In the genomic region with DNA sequence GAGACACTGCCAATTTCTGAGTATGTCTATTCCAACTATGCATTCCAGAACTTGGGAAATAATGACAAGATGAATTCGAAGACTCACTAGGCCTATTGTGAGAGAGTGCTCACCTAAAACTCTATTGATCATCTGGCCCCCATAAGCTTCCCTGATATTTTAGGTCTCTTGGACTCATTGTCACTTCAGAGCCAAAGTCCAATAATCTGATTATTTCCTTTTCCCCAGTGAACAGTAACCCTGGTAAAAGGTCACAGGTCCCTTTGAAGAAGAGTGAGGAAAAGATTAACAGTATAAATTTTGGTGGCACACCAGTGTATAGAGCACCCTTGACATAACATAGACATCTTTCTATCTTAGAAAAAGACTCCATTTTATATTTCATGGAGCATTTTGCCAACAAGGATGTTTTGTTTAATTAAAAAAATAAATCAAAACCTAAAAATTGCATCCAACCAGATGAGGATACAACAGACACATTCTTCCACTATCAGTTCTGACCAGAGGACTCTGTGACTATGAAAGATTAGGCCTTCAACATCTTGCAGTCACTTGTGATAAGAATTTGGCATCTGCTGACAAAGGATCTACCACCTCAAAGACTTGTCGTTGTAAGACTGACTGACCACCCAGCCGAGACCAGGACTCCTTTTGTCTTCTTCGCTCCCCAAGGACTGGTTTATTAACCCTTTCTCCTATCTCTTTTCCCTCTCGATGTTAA, we compare ENCODE assay signal across 23 cellular contexts.
"Had no signal": no experiment of that assay in that cellular context is flagged by ENCODE, and none has a peak within 500 bp of the region (broad histone marks: within the 10 kb centered on the region; RNA-seq: fewer than 3 reads in every experiment).

No MANE protein-coding gene starts in this region.

- H2AFZ ChIP-seq: hepatocyte, neural progenitor cell, parathyroid adenoma had no signal

- H3K36me3 ChIP-seq: gastroesophageal sphincter, neural progenitor cell, right lobe of liver, thoracic aorta, upper lobe of left lung had no signal

- DNase-seq: dorsolateral prefrontal cortex; effector CD4-positive, alpha-beta T cell; foreskin keratinocyte; heart left ventricle; kidney; mesenchymal stem cell; midbrain; naive thymus-derived CD4-positive, alpha-beta T cell; right lobe of liver; small intestine; stimulated activated CD4-positive, alpha-beta T cell treated with anti-CD3 and anti-CD28 coated beads, Interleukin-15, amount 100 ng/mL, for 24 hours; stimulated activated CD4-positive, alpha-beta T cell treated with anti-CD3 and anti-CD28 coated beads, Interleukin-2, amount 100 ng/mL, for 48 hours; stimulated activated naive B cell treated with anti-CD40 and anti-IgM and Interleukin-4, amounts not matched to agents 10 μg/mL and 1 μg/mL and 100 μg/mL, for 72 hours; upper lobe of left lung had no signal

- H3K9ac ChIP-seq: neural progenitor cell, parathyroid adenoma had no signal

- H3K4me2 ChIP-seq: hepatocyte, neural progenitor cell had no signal

- H3K4me3 ChIP-seq: dorsolateral prefrontal cortex, gastroesophageal sphincter, heart left ventricle, hepatocyte, neural progenitor cell, right lobe of liver, thoracic aorta, tibial nerve, upper lobe of left lung had no signal

- H3K27ac ChIP-seq: dorsolateral prefrontal cortex, foreskin keratinocyte, gastroesophageal sphincter, heart left ventricle, hepatocyte, neural progenitor cell, parathyroid adenoma, right lobe of liver, thoracic aorta, tibial nerve, upper lobe of left lung had no signal

- ATAC-seq: esophagus mucosa; foreskin keratinocyte; gastroesophageal sphincter; heart left ventricle; left lobe of liver; naive thymus-derived CD4-positive, alpha-beta T cell; stimulated activated naive B cell treated with anti-CD40 and anti-IgM and Interleukin-4, amounts not matched to agents 10 μg/mL and 1 μg/mL and 100 μg/mL, for 72 hours had no signal

- H3K9me3 ChIP-seq: gastroesophageal sphincter, heart left ventricle, right lobe of liver, thoracic aorta, tibial nerve, upper lobe of left lung had no signal

- FAIRE-seq: kidney, small intestine, urothelium cell line had no signal

- H3K27me3 ChIP-seq: dorsolateral prefrontal cortex, foreskin keratinocyte, gastroesophageal sphincter, heart left ventricle, hepatocyte, neural progenitor cell, right lobe of liver, tibial nerve, upper lobe of left lung had no signal

- H3K79me2 ChIP-seq: hepatocyte, parathyroid adenoma had no signal

- H3K4me1 ChIP-seq: gastroesophageal sphincter, parathyroid adenoma, tibial nerve, upper lobe of left lung had no signal
